9 cellular contexts compared by ENCODE assay signal in the genomic region with DNA sequence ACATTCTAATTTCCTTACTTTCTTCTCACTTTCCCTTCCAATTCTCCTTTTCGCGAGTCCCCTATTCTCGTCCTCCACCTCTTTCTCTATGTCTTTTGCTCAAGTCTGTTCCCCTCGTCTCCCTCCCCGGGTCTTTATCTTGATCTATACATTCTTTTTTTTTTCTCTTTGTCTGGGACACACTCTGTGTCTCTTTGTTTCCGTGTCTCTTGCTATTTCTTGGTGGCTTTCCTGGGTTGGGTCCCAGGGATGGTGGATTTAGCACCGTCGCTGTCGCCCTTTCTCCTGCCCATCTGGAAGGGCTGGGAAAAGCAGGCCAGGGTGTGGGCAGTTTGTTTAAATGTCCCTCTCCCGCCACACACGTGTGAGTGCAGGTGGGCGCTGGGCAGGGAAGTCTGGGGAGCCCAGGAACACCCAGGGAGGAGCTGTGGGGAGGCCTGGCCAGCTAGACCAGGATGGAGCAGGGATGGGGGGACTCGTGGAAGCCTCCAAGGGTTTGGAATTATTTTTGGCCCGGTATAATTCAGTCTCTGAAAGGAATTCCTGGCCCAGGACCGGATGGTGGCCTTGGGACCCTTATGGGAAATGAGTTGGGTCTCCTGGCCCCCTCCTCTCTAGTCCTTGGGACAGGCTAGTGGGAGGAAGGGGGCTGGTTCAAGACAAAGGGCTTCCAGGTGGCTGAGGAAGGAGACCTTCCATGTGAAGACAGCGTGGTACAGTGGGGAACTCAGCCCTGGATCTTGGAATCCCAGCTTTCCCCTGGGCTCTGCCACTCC. TPM values are rescaled to one million over a fixed set of nuclear protein-coding genes. Genes with fewer than 3 reads are reported as not detected.
DNase-seq lines count a peak whose midpoint lies in the region; ATAC-seq and TF ChIP-seq lines count a peak whose summit lies in the region.
"Had no signal": no experiment of that assay in that cellular context is flagged by ENCODE, and none has a peak within 500 bp of the region (broad histone marks: within the 10 kb centered on the region; RNA-seq: fewer than 3 reads in every experiment).

No MANE protein-coding gene starts in this region.

- peak overlapping the region; percentile 90 for H3K4me2 ChIP-seq in GM23338
- H3K4me2 ChIP-seq in hepatocyte = peak overlapping the region; percentile 76

- H2AFZ ChIP-seq in GM23338 (no peak overlapping the region; the same call in 1 of the 2 replicates), hepatocyte (peak overlapping the region; percentile 71)

- peaks cover 36% of the 10 kb centered on the region for H3K4me1 Mint-ChIP-seq in GM23338
- H3K4me1 Mint-ChIP-seq in activated CD8-positive, alpha-beta T cell treated with anti-CD3 and anti-CD28 coated beads, Interleukin-2, amount 10 ng/mL, durations not matched to agents 7 days and 5 days (ENCODE audit: low read depth) = peaks cover 13% of the 10 kb centered on the region

- H3K4me3 ChIP-seq in GM23338 = peak overlapping the region; percentile 63
- H3K4me3 ChIP-seq in hepatocyte = peak overlapping the region; percentile 10
- peak overlapping the region; percentile 62 to 70 (median 67) for H3K4me3 ChIP-seq in gastrocnemius medialis

- peak overlapping the region; percentile 87 for H3K27ac Mint-ChIP-seq in GM23338
- H3K27ac Mint-ChIP-seq in activated CD8-positive, alpha-beta T cell treated with anti-CD3 and anti-CD28 coated beads, Interleukin-2, amount 10 ng/mL, durations not matched to agents 7 days and 5 days = peak overlapping the region; percentile 17

- CTCF ChIA-PET in activated CD8-positive, alpha-beta T cell treated with anti-CD3 and anti-CD28 coated beads, Interleukin-2, amount 10 ng/mL, durations not matched to agents 7 days and 5 days (lab: Charles Lee) = interaction anchor here (1.3 to 11.1 kb wide), 3 partner anchors 15 to 67 kb away, joined by 3 to 144 read pairs (median 9); no protein-coding TSS in a partner anchor

- peak overlapping the region; percentile 80 for H3K4me3 Mint-ChIP-seq in GM23338
- H3K4me3 Mint-ChIP-seq in activated CD8-positive, alpha-beta T cell treated with anti-CD3 and anti-CD28 coated beads, Interleukin-2, amount 10 ng/mL, durations not matched to agents 7 days and 5 days = peak overlapping the region; percentile 68

- no peaks in the 10 kb centered on the region for H3K9me2 ChIP-seq in GM23338 (ENCODE audit: insufficient read depth)
- no peaks in the 10 kb centered on the region for H3K9me2 ChIP-seq in hepatocyte (replicated peaks; ENCODE audit: insufficient read depth)

- H4K20me1 ChIP-seq in GM23338 (replicated peaks; ENCODE audit: insufficient read depth) (no peaks in the 10 kb centered on the region), hepatocyte (ENCODE audit: insufficient read depth, poor library complexity, severe bottlenecking) (no peaks in the 10 kb centered on the region)

- peak; percentile 49 for DNase-seq in GM23338 (ENCODE audit: low spot score)
- DNase-seq in activated CD8-positive, alpha-beta T cell treated with anti-CD3 and anti-CD28 coated beads, Interleukin-2, amount 10 ng/mL, durations not matched to agents 7 days and 5 days = no peak
- no peak for DNase-seq in hepatocyte (ENCODE audit: low spot score)
- no peak for DNase-seq in gastrocnemius medialis
- no peak for DNase-seq in GOT3 (lab: John Stamatoyannopoulos, UW)
- no peak for DNase-seq in stimulated activated naive CD4-positive, alpha-beta T cell treated with Interleukin-2 at 50 U/mL for 16 hours (lab: John Stamatoyannopoulos, UW)
- no peak for DNase-seq in COR-L47 (lab: John Stamatoyannopoulos, UW)

- intact Hi-C loops in gastrocnemius medialis (cut with DNase I; ENCODE audit: low total_unique reads) = no loop called here

- H3K27me3 ChIP-seq in GM23338 (ENCODE audit: insufficient read depth) = peaks cover 21% of the 10 kb centered on the region
- no peaks in the 10 kb centered on the region for H3K27me3 ChIP-seq in hepatocyte
- H3K27me3 ChIP-seq in gastrocnemius medialis = no peaks in the 10 kb centered on the region

- H3K9me3 Mint-ChIP-seq in GM23338 = no peaks in the 10 kb centered on the region; the same call in 2 of the 3 replicates
- H3K9me3 Mint-ChIP-seq in activated CD8-positive, alpha-beta T cell treated with anti-CD3 and anti-CD28 coated beads, Interleukin-2, amount 10 ng/mL, durations not matched to agents 7 days and 5 days (ENCODE audit: insufficient read depth) = no peaks in the 10 kb centered on the region

- ATAC-seq in GM23338 (peak; percentile 16), gastrocnemius medialis (peak; percentile 13 to 41), esophagus mucosa (no peak)
- ATAC-seq in activated CD8-positive, alpha-beta T cell treated with anti-CD3 and anti-CD28 coated beads, Interleukin-2, amount 10 ng/mL, durations not matched to agents 7 days and 5 days = no peak
- ATAC-seq: HCT116 had no signal

- 31% methylated on average over 16 of the region's 16 CpGs for WGBS in hepatocyte (ENCODE audit: low lambda C conversion rate, missing lambda C conversion rate)

- H3K27me3 Mint-ChIP-seq in GM23338 (ENCODE audit: insufficient read depth, low read depth, poor library complexity) = peaks cover 21% of the 10 kb centered on the region
- peaks cover 44% of the 10 kb centered on the region for H3K27me3 Mint-ChIP-seq in activated CD8-positive, alpha-beta T cell treated with anti-CD3 and anti-CD28 coated beads, Interleukin-2, amount 10 ng/mL, durations not matched to agents 7 days and 5 days (ENCODE audit: low read depth)

- H3K9me3 ChIP-seq in hepatocyte (ENCODE audit: low read depth) (no peaks in the 10 kb centered on the region), gastrocnemius medialis (no peaks in the 10 kb centered on the region)

- peaks cover 7% of the 10 kb centered on the region; the same call in 1 of the 2 replicates for H3F3A ChIP-seq in GM23338 (replicated peaks; ENCODE audit: low read depth)

- H3K36me3 ChIP-seq in GM23338 (ENCODE audit: insufficient read depth) = no peaks in the 10 kb centered on the region
- H3K36me3 ChIP-seq in hepatocyte (replicated peaks; ENCODE audit: insufficient read depth, low read depth) = no peaks in the 10 kb centered on the region
- no peaks in the 10 kb centered on the region for H3K36me3 ChIP-seq in gastrocnemius medialis

- POLR2A ChIA-PET in activated CD8-positive, alpha-beta T cell treated with anti-CD3 and anti-CD28 coated beads, Interleukin-2, amount 10 ng/mL, durations not matched to agents 7 days and 5 days (lab: Charles Lee) = interaction anchor here (0.6 to 2.3 kb wide), 2 partner anchors 9 to 503 kb away, joined by 3 to 13 read pairs; a partner anchor contains a TSS

- TF ChIP-seq POLR2A in gastrocnemius medialis (IDR thresholded peaks at IDR 0.05) = no peak

- no peaks in the 10 kb centered on the region; the same call in 2 of the 3 replicates for H3K36me3 Mint-ChIP-seq in GM23338 (ENCODE audit: low read depth)
- no peaks in the 10 kb centered on the region for H3K36me3 Mint-ChIP-seq in activated CD8-positive, alpha-beta T cell treated with anti-CD3 and anti-CD28 coated beads, Interleukin-2, amount 10 ng/mL, durations not matched to agents 7 days and 5 days (ENCODE audit: low read depth)

- H3K4me1 ChIP-seq in GM23338 (ENCODE audit: insufficient read depth) (peaks cover 16% of the 10 kb centered on the region), hepatocyte (ENCODE audit: insufficient read depth) (peaks cover 19% of the 10 kb centered on the region), gastrocnemius medialis (peaks cover 5 to 10% of the 10 kb centered on the region in 2 donors)

- H3K79me2 ChIP-seq in GM23338 (replicated peaks; ENCODE audit: insufficient read depth) = no peaks in the 10 kb centered on the region
- H3K79me2 ChIP-seq in hepatocyte = no peaks in the 10 kb centered on the region

- H3K27ac ChIP-seq in GM23338 (ENCODE audit: low read depth) = peak overlapping the region; percentile 52
- peak overlapping the region; percentile 86 for H3K27ac ChIP-seq in hepatocyte
- peak overlapping the region; percentile 66 to 78 (median 72) for H3K27ac ChIP-seq in gastrocnemius medialis

- in situ Hi-C loops in gastrocnemius medialis (cut with MboI; ENCODE audit: low sequenced_read_pairs in 4 of 4) = no loop called here

- TF ChIP-seq CTCF in GM23338 (conservative IDR thresholded peaks at IDR 0.05; ENCODE audit: low read depth in 2 of 2) (no peak), hepatocyte (IDR thresholded peaks at IDR 0.05; ENCODE audit: poor library complexity) (no peak), gastrocnemius medialis (IDR thresholded peaks at IDR 0.05 in 4 of 5, conservative IDR thresholded peaks at IDR 0.05 in 1 of 5) (no peak)

RNA-seq across cellular contexts. Expression of a gene that starts 9.5 kb away (rescaled TPM):
- 153 and 164 TPM in 2 replicates for total RNA-seq in GM23338 (2014; rRNA removed; shearing (Covaris generic))
- polyA plus RNA-seq in GM23338 (2016; fragmentation: Nextera tagmentation; extraction: Ambion mirVana) = 330 and 345 TPM in 2 replicates
- 10 to 100 TPM; 31.4 to 34.4 TPM for total RNA-seq in activated CD8-positive, alpha-beta T cell treated with anti-CD3 and anti-CD28 coated beads, Interleukin-2, amount 10 ng/mL, durations not matched to agents 7 days and 5 days
- total RNA-seq in hepatocyte = 155 and 186 TPM in 2 replicates
- polyA plus RNA-seq in hepatocyte = 314 and 336 TPM in 2 replicates
- 100 to 1,000 TPM in 1 of 4 donors, 10 to 100 TPM in 3; 67.9 to 124 (median 83.0) TPM for total RNA-seq in gastrocnemius medialis
- 25.7 TPM for total RNA-seq in esophagus mucosa

RNA-seq across cellular contexts. Expression of a gene that starts 37.8 kb away (rescaled TPM):
- total RNA-seq in GM23338 (2014; rRNA removed; shearing (Covaris generic)) = 2.6 and 3.4 TPM in 2 replicates
- polyA plus RNA-seq in GM23338 (2016; fragmentation: Nextera tagmentation; extraction: Ambion mirVana) (0.78 and 1.6 TPM in 2 replicates), hepatocyte (0.21 and 0.85 TPM in 2 replicates)
- total RNA-seq in activated CD8-positive, alpha-beta T cell treated with anti-CD3 and anti-CD28 coated beads, Interleukin-2, amount 10 ng/mL, durations not matched to agents 7 days and 5 days = 10 to 100 TPM; 75.0 to 80.3 TPM
- total RNA-seq in hepatocyte (0.76 and 1.2 TPM in 2 replicates), gastrocnemius medialis (under 1 TPM in 1 of 4 donors, not detected in 3; 0.40 TPM), esophagus mucosa (13.9 TPM)

Comparison
In these comparisons a context has a peak if more than half of its experiments do, and no peak if none do; other contexts are left out.
1. ATAC-seq: peak in GM23338 (single experiment) and gastrocnemius medialis (2 of 2); none in activated CD8-positive, alpha-beta T cell treated with anti-CD3 and anti-CD28 coated beads, Interleukin-2, amount 10 ng/mL, durations not matched to agents 7 days and 5 days (single experiment) and esophagus mucosa (single experiment).
2. H3K4me3 ChIP-seq: peak in every context shown above with its lines; median percentile 67 in gastrocnemius medialis; 63 in GM23338; 10 in hepatocyte.
3. Peak in every context shown above with its lines, with median percentiles within 50 percentile points of each other: H3K27ac ChIP-seq.